21 cellular contexts compared by ENCODE assay signal in the genomic region with DNA sequence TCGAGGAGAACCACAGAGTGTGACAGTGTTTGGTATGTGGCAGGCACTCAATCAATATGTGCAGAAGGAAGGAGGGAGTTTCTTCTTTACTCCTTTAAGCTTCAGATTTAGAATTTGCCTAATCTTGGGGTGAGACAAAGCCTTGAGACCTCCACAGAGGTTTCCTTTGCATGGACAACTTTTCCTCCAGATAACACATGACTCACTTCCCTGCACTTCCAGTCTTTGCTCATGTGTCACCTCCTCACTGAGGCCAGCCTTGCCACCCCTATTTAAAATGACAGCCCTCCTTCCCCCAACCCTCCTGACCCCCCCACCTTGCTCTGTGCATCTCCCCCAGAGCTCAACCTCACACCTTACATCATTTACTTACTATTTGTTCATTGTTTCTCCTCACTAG. TPM values are rescaled to one million over a fixed set of nuclear protein-coding genes. Genes with fewer than 3 reads are reported as not detected.
A peak's percentile ranks its signal among the peaks of the same experiment; 100 is the strongest.
DNase-seq lines count a peak whose midpoint lies in the region; ATAC-seq, FAIRE-seq and TF ChIP-seq lines count a peak whose summit lies in the region.
"Had no signal": no experiment of that assay in that cellular context is flagged by ENCODE, and none has a peak within 500 bp of the region (broad histone marks: within the 10 kb centered on the region; RNA-seq: fewer than 3 reads in every experiment).

No MANE protein-coding gene starts in this region.

- H3K27me3 ChIP-seq in astrocyte (ENCODE audit: insufficient read depth, low read length) (no peaks in the 10 kb centered on the region), stomach smooth muscle (ENCODE audit: control insufficient read depth in 1 of 2, insufficient read depth in 2 of 2, low read length in 2 of 2) (no peaks in the 10 kb centered on the region)
- H3K27me3 ChIP-seq: MG63 had no signal

- H3K27me3 Mint-ChIP-seq in astrocyte (ENCODE audit: low read depth, unreplicated experiment) = no peaks in the 10 kb centered on the region

- no peak overlapping the region for H3K4me3 ChIP-seq in astrocyte (ENCODE audit: insufficient read depth, low read depth, low read length)
- H3K4me3 ChIP-seq in stomach smooth muscle (ENCODE audit: low read length in 2 of 2) = no peak overlapping the region
- H3K4me3 ChIP-seq: GM23338, MG63, thoracic aorta had no signal

- no peaks in the 10 kb centered on the region for H3K79me2 ChIP-seq in astrocyte (ENCODE audit: insufficient read depth, low read length)

- intact Hi-C loops in Right ventricle myocardium superior (cut with DNase I) = loop anchor here (10.0 kb wide), 1 partner anchor 63 kb away; no protein-coding TSS in a partner anchor
- intact Hi-C loops in cardiac septum (cut with DNase I) = no loop called here
- intact Hi-C loops in left ventricle myocardium superior (cut with micrococcal nuclease) = no loop called here

- peak overlapping the region; percentile 41 for H3K4me2 ChIP-seq in astrocyte (ENCODE audit: low read length)
- H3K4me2 ChIP-seq: GM23338 had no signal

- no peaks in the 10 kb centered on the region for H4K20me1 ChIP-seq in astrocyte (ENCODE audit: insufficient read depth, low read length)

- peaks cover 14% of the 10 kb centered on the region for H3K9me3 Mint-ChIP-seq in astrocyte (ENCODE audit: unreplicated experiment)

- H3K4me1 ChIP-seq in astrocyte (ENCODE audit: insufficient read depth, low read length) (no peaks in the 10 kb centered on the region), stomach smooth muscle (ENCODE audit: control insufficient read depth, insufficient read depth, low read length) (peaks cover 9% of the 10 kb centered on the region)

- H3K9ac ChIP-seq in astrocyte (ENCODE audit: low read length) (no peak overlapping the region), stomach smooth muscle (ENCODE audit: low read length in 2 of 2) (no peak overlapping the region)

- peak; percentile 23 for FAIRE-seq in astrocyte (lab: Jason Lieb, UNC)

- ATAC-seq in Right ventricle myocardium superior (ENCODE audit: poor library complexity) (peak; percentile 16), left ventricle myocardium superior (peak; percentile 21), omental fat pad (ENCODE audit: low FRiP score) (no peak), GM21447 (IDR thresholded peaks at IDR 0.05; ENCODE audit: unreplicated experiment) (no peak)
- ATAC-seq: activated naive CD4-positive, alpha-beta T cell treated with anti-CD3 and anti-CD28 coated beads, Interleukin-2, amount 50 U/mL, for 72 hours; GM23338; naive thymus-derived CD4-positive, alpha-beta T cell had no signal

- H3K27ac Mint-ChIP-seq in astrocyte (ENCODE audit: unreplicated experiment) = no peak overlapping the region
- H3K27ac Mint-ChIP-seq: activated B cell treated with CpG ODN at 0.5 μM for 24 hours; activated naive CD4-positive, alpha-beta T cell treated with anti-CD3 and anti-CD28 coated beads, Interleukin-2, amount 50 U/mL, for 72 hours; GM23338; naive thymus-derived CD4-positive, alpha-beta T cell had no signal

- no peak overlapping the region for H3K4me3 Mint-ChIP-seq in astrocyte (ENCODE audit: unreplicated experiment)
- H3K4me3 Mint-ChIP-seq: activated B cell treated with CpG ODN at 0.5 μM for 24 hours; GM23338; naive thymus-derived CD4-positive, alpha-beta T cell had no signal

- no peaks in the 10 kb centered on the region for H3K36me3 ChIP-seq in astrocyte (ENCODE audit: insufficient read depth, low read length)
- no peaks in the 10 kb centered on the region for H3K36me3 ChIP-seq in stomach smooth muscle (ENCODE audit: control insufficient read depth in 2 of 2, insufficient read depth in 2 of 2, low read length in 2 of 2)
- H3K36me3 ChIP-seq: MG63, thoracic aorta had no signal

- H3K9me3 ChIP-seq in astrocyte (ENCODE audit: insufficient read depth, low read depth, low read length) (no peaks in the 10 kb centered on the region), stomach smooth muscle (ENCODE audit: control insufficient read depth in 2 of 2, low read length in 2 of 2) (no peaks in the 10 kb centered on the region)
- H3K9me3 ChIP-seq: MG63, thoracic aorta had no signal

- no peak overlapping the region for H2AFZ ChIP-seq in astrocyte (ENCODE audit: low read depth, low read length)
- H2AFZ ChIP-seq: GM23338 had no signal

- H3K27ac ChIP-seq in astrocyte (ENCODE audit: low read depth, low read length) = no peak overlapping the region
- peak overlapping the region; percentile 37 for H3K27ac ChIP-seq in stomach smooth muscle (ENCODE audit: low read length)
- H3K27ac ChIP-seq: thoracic aorta had no signal

- no peak for DNase-seq in Right ventricle myocardium superior
- DNase-seq in cardiac septum (ENCODE audit: low spot score) = no peak
- no peak for DNase-seq in astrocyte (ENCODE audit: low read depth)
- no peak for DNase-seq in left ventricle myocardium superior
- no peak for DNase-seq in omental fat pad (ENCODE audit: low spot score)
- no peak for DNase-seq in hepatic stellate cell (ENCODE audit: low spot score)
- DNase-seq: 8988T; activated B cell treated with CpG ODN at 0.5 μM for 24 hours; activated T-cell treated with anti-CD3 and anti-CD28 coated beads, Interleukin-2, amount 50 U/mL, for 48 hours; C1 segment of cervical spinal cord; cortex of kidney; mammary epithelial cell; MG63; naive thymus-derived CD4-positive, alpha-beta T cell; NCI-H1694; NCI-H226 had no signal

- peaks cover 10% of the 10 kb centered on the region for H3K4me1 Mint-ChIP-seq in astrocyte (ENCODE audit: low read depth, unreplicated experiment)
- H3K4me1 Mint-ChIP-seq: activated B cell treated with CpG ODN at 0.5 μM for 24 hours had no signal

- TF ChIP-seq CTCF in astrocyte (IDR thresholded peaks at IDR 0.05; ENCODE audit: insufficient read depth, low read depth, low read length) (no peak), omental fat pad (IDR thresholded peaks at IDR 0.05) (no peak)

- peaks cover 5% of the 10 kb centered on the region for H3K36me3 Mint-ChIP-seq in astrocyte (ENCODE audit: low read depth, unreplicated experiment)

RNA-seq across cellular contexts. Expression of a gene that starts 17.4 kb away (rescaled TPM):
- total RNA-seq in Right ventricle myocardium superior (0.19 TPM), cardiac septum (0.16 TPM), astrocyte (0.07 and 0.09 TPM in 2 replicates), left ventricle myocardium superior (0.12 TPM), omental fat pad (under 1 TPM in 2 of 4 donors, not detected in 2; 0.12 to 0.19 TPM)
- total RNA-seq: activated B cell treated with CpG ODN at 0.5 μM for 24 hours; activated naive CD4-positive, alpha-beta T cell treated with anti-CD3 and anti-CD28 coated beads, Interleukin-2, amount 50 U/mL, for 72 hours; mammary epithelial cell; thoracic aorta had no signal

Comparison
In these comparisons a context has a peak if more than half of its experiments do, and no peak if none do; other contexts are left out.
1. ATAC-seq: peak in Right ventricle myocardium superior (single experiment) and left ventricle myocardium superior (single experiment); none in omental fat pad (single experiment) and GM21447 (single experiment).